ENCODE assay signal across 23 cellular contexts in the genomic region with DNA sequence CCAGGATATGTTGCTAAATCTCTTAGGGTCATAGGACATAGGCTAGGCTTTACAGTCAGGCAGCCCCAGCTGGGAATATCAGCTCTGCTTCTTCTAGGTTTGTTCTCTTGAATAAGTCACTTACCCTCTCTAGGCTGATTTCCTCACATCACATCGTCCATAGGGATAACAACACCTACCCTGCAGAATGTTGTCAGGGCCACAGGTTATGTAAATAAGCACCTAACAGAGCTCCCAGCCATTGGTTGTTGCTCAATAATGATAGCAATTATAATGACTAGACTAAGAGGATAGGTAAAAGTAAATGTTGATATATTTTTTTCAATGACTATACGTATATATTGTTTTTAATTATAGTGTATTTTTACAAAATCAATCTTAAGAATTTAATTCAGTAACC.
A peak's percentile ranks its signal among the peaks of the same experiment; 100 is the strongest.
DNase-seq lines count a peak whose midpoint lies in the region; ATAC-seq, FAIRE-seq and TF ChIP-seq lines count a peak whose summit lies in the region.
"Had no signal": no experiment of that assay in that cellular context is flagged by ENCODE, and none has a peak within 500 bp of the region (broad histone marks: within the 10 kb centered on the region; RNA-seq: fewer than 3 reads in every experiment).

No MANE protein-coding gene starts in this region.

- 0 out of 5 replicates have a peak, but pooled peaks cover 0 to 4% of the 10 kb centered on the region in 2 experiments for H3K36me3 ChIP-seq in HepG2 (replicated peaks in 1 of 2; ENCODE audit: control insufficient read depth in 1 of 2, insufficient read depth in 2 of 2, low read length in 2 of 2)

- no peaks in the 10 kb centered on the region for H3K27me3 ChIP-seq in CD4-positive, alpha-beta T cell (ENCODE audit: control insufficient read depth, insufficient read depth, low read length)
- no peaks in the 10 kb centered on the region for H3K27me3 ChIP-seq in HepG2 (ENCODE audit: control insufficient read depth in 1 of 2, insufficient read depth in 2 of 2, low read length in 2 of 2)
- H3K27me3 ChIP-seq: BLaER1 had no signal

- H2AFZ ChIP-seq in HepG2 (ENCODE audit: low read length): no peak overlapping the region
- H2AFZ ChIP-seq: GM23338 had no signal

- no peak for TF ChIP-seq CTCF in CD4-positive, alpha-beta T cell (IDR thresholded peaks at IDR 0.05)
- no peak for TF ChIP-seq CTCF in HepG2 (CRISPR knock-in tag; IDR thresholded peaks at IDR 0.05)

- peaks cover 76% of the 10 kb centered on the region for H3K36me3 Mint-ChIP-seq in activated T-cell treated with anti-CD3 and anti-CD28 coated beads, Interleukin-2, amount 50 U/mL, for 24 hours (ENCODE audit: low read depth)
- H3K36me3 Mint-ChIP-seq in CD4-positive, alpha-beta T cell (ENCODE audit: low read depth): peaks cover 81% of the 10 kb centered on the region
- peaks cover 59% of the 10 kb centered on the region for H3K36me3 Mint-ChIP-seq in T-cell

- TF ChIP-seq EP300 in HepG2 (IDR thresholded peaks at IDR 0.05; ENCODE audit: low read depth in 2 of 2, low read length in 2 of 2) (no peak), HepG2 (CRISPR knock-in tag; IDR thresholded peaks at IDR 0.05; ENCODE audit: borderline replicate concordance) (no peak)

- 0 out of 2 replicates have a peak, but pooled peaks cover 3% of the 10 kb centered on the region for H4K20me1 ChIP-seq in HepG2 (ENCODE audit: insufficient read depth, low read length)

- no peak overlapping the region for H3K27ac ChIP-seq in CD4-positive, alpha-beta T cell (ENCODE audit: low read depth, low read length)
- H3K27ac ChIP-seq in HepG2 (ENCODE audit: extremely low read length, insufficient read depth, low read length): no peak overlapping the region
- H3K27ac ChIP-seq: BLaER1, C4-2B had no signal

- CTCF ChIA-PET in CD4-positive, alpha-beta T cell (lab: Charles Lee): interaction anchor here (0.7 kb wide), 1 partner anchor 59 kb away, joined by 3 read pairs; no protein-coding TSS in a partner anchor
- CTCF ChIA-PET in HepG2 (lab: Yijun Ruan, JAX; ENCODE audit: low intra/inter-chr PET ratio, low total read pairs): no interaction called here
- CTCF ChIA-PET in T-cell (lab: Charles Lee): interaction anchor here (0.6 to 1.0 kb wide), 5 partner anchors 18 to 210 kb away, joined by 3 to 6 read pairs (median 3); no protein-coding TSS in a partner anchor

- no peaks in the 10 kb centered on the region for H3K9me3 ChIP-seq in CD4-positive, alpha-beta T cell (ENCODE audit: control insufficient read depth, low read length)
- no peaks in the 10 kb centered on the region for H3K9me3 ChIP-seq in HepG2 (ENCODE audit: low read length)
- H3K9me3 ChIP-seq: BLaER1 had no signal

- no peak for TF ChIP-seq POLR2A in HepG2 (IDR thresholded peaks at IDR 0.05; ENCODE audit: insufficient read depth in 1 of 2, low read depth in 2 of 2, low read length in 2 of 2)

- no peak overlapping the region for H3K4me3 Mint-ChIP-seq in activated T-cell treated with anti-CD3 and anti-CD28 coated beads, Interleukin-2, amount 50 U/mL, for 24 hours
- no peak overlapping the region for H3K4me3 Mint-ChIP-seq in CD4-positive, alpha-beta T cell
- no peak overlapping the region for H3K4me3 Mint-ChIP-seq in T-cell
- H3K4me3 Mint-ChIP-seq: B cell, GM23338, H9 had no signal

- BruUV-seq in HepG2 (replicated peaks; lab: Mats Ljungman, UMichigan): no TSS peak

- no peak overlapping the region for H3K4me2 ChIP-seq in HepG2 (ENCODE audit: low read depth, low read length)
- H3K4me2 ChIP-seq: BLaER1, GM23338 had no signal

- H3K4me3 ChIP-seq in HepG2 (replicated peaks in 1 of 3; ENCODE audit: insufficient read depth in 1 of 3, low read depth in 2 of 3, low read length in 3 of 3): no peak overlapping the region
- H3K4me3 ChIP-seq: BLaER1, GM12878, GM23338 had no signal

- no peak for ATAC-seq in CD4-positive, alpha-beta T cell (ENCODE audit: poor library complexity)
- no peak; the same call in 2 of the 3 replicates for ATAC-seq in HepG2
- ATAC-seq in sciatic nerve: no peak
- ATAC-seq in T-cell (replicated peaks in 1 of 4): no peak
- ATAC-seq: GM12878, GM23338, HCT116 had no signal

- intact Hi-C loops in CD4-positive, alpha-beta T cell (cut with DNase I, micrococcal nuclease): loop anchor here in 1 of 2 experiments (2.0 kb wide), 1 partner anchor 13 kb away; no protein-coding TSS in a partner anchor
- intact Hi-C loops in HepG2 (cut with micrococcal nuclease; ENCODE audit: unreplicated experiment) (no loop called here), sciatic nerve (cut with DNase I) (no loop called here)

- peak overlapping the region; percentile 37 for H3K27ac Mint-ChIP-seq in activated T-cell treated with anti-CD3 and anti-CD28 coated beads, Interleukin-2, amount 50 U/mL, for 24 hours
- H3K27ac Mint-ChIP-seq in CD4-positive, alpha-beta T cell: peak overlapping the region; percentile 39
- H3K27ac Mint-ChIP-seq in T-cell: peak overlapping the region in 1 of 2 donors; percentile 80
- H3K27ac Mint-ChIP-seq: B cell, GM23338 had no signal

- in situ Hi-C loops in HepG2 (cut with HindIII; ENCODE audit: extremely low pct_ligation_motif_present, low pct_unique_long_range_greater_than_20kb): no loop called here

- no peaks in the 10 kb centered on the region for H3K4me1 ChIP-seq in HepG2 (ENCODE audit: insufficient read depth, low read length)
- H3K4me1 ChIP-seq: BLaER1 had no signal

- no peak for DNase-seq in activated T-cell treated with anti-CD3 and anti-CD28 coated beads, Interleukin-2, amount 50 U/mL, for 24 hours
- DNase-seq in activated T-cell treated with anti-CD3 and anti-CD28 coated beads for 4 hours (no peak), HuH-7 (ENCODE audit: low spot score) (peak; percentile 54), HepG2 (ENCODE audit: low spot score) (peak; percentile 20), sciatic nerve (ENCODE audit: low spot score) (no peak), NCI-H187 (lab: John Stamatoyannopoulos, UW) (no peak), T-cell (no peak)
- no peak for DNase-seq in CD4-positive, alpha-beta T cell
- DNase-seq: CD4-positive, CD25-positive, alpha-beta regulatory T cell; CD8-positive, alpha-beta memory T cell; DMS 273 treated with DMSO at 0.1 percent for 48 hours; DMS79; EL; GDM1; H9 had no signal

- POLR2A ChIA-PET in CD4-positive, alpha-beta T cell (lab: Charles Lee): interaction anchor here (0.6 to 1.0 kb wide), 2 partner anchors 11 to 31 kb away, joined by 3 to 4 read pairs; no protein-coding TSS in a partner anchor
- POLR2A ChIA-PET in HepG2 (lab: Yijun Ruan, JAX): no interaction called here
- POLR2A ChIA-PET in T-cell (lab: Charles Lee): no interaction called here

- WGBS in HepG2 (ENCODE audit: low lambda C conversion rate): 70% methylated on average over 2 of the region's 2 CpGs

- peaks cover 9% of the 10 kb centered on the region for H3K9me3 Mint-ChIP-seq in activated T-cell treated with anti-CD3 and anti-CD28 coated beads, Interleukin-2, amount 50 U/mL, for 24 hours
- H3K9me3 Mint-ChIP-seq in CD4-positive, alpha-beta T cell: no peaks in the 10 kb centered on the region
- H3K9me3 Mint-ChIP-seq in T-cell: no peaks in the 10 kb centered on the region
- H3K9me3 Mint-ChIP-seq: CD8-positive, alpha-beta memory T cell; GM23338; H9 had no signal

- H3K4me1 Mint-ChIP-seq in activated T-cell treated with anti-CD3 and anti-CD28 coated beads, Interleukin-2, amount 50 U/mL, for 24 hours (ENCODE audit: low read depth): peaks cover 90% of the 10 kb centered on the region
- H3K4me1 Mint-ChIP-seq in CD4-positive, alpha-beta T cell (ENCODE audit: low read depth): peaks cover 92% of the 10 kb centered on the region
- H3K4me1 Mint-ChIP-seq in T-cell: peaks cover 87 to 92% (median 92%) of the 10 kb centered on the region in 3 donors

- H3K9ac ChIP-seq in HepG2 (ENCODE audit: insufficient read depth, low read depth, low read length): no peak overlapping the region
- H3K9ac ChIP-seq: BLaER1 had no signal

- no peak for FAIRE-seq in HepG2 (lab: Jason Lieb, UNC)
- FAIRE-seq: D721Med, GM12878, GM19239 had no signal

- H3K79me2 ChIP-seq in HepG2 (ENCODE audit: insufficient read depth, low read length): no peaks in the 10 kb centered on the region

- no peaks in the 10 kb centered on the region for H3K27me3 Mint-ChIP-seq in activated T-cell treated with anti-CD3 and anti-CD28 coated beads, Interleukin-2, amount 50 U/mL, for 24 hours
- H3K27me3 Mint-ChIP-seq in CD4-positive, alpha-beta T cell: no peaks in the 10 kb centered on the region
- no peaks in the 10 kb centered on the region for H3K27me3 Mint-ChIP-seq in T-cell
- H3K27me3 Mint-ChIP-seq: B cell; CD4-positive, CD25-positive, alpha-beta regulatory T cell; CD8-positive, alpha-beta memory T cell had no signal

- no peak for TF ChIP-seq RAD21 in HepG2 (CRISPR knock-in tag; IDR thresholded peaks at IDR 0.05)

TF ChIP-seq in HepG2, 621 proteins besides CTCF, POLR2A, EP300 and RAD21 (continues in another document):
- TF ChIP-seq ZNF274 (CRISPR knock-in tag; IDR thresholded peaks at IDR 0.05) (no peak), FOXA3 (CRISPR knock-in tag; IDR thresholded peaks at IDR 0.05) (0 out of 2 replicates have a peak, but pooled peaks have one; percentile 25), CEBPB (IDR thresholded peaks at IDR 0.05; ENCODE audit: borderline replicate concordance, low read depth, low read length) (peak; percentile 56; the same call in 1 of the 2 replicates), FOXA1 (IDR thresholded peaks at IDR 0.05) (no peak), FOXA1 (CRISPR knock-in tag; IDR thresholded peaks at IDR 0.05) (peak; percentile 9; the same call in 1 of the 2 replicates), ZNF512 (CRISPR knock-in tag; IDR thresholded peaks at IDR 0.05) (no peak)

Comparison
In these comparisons a context has a peak if more than half of its experiments do, and no peak if none do; other contexts are left out.
1. DNase-seq: peak in HuH-7 (single experiment) and HepG2 (single experiment); none in activated T-cell treated with anti-CD3 and anti-CD28 coated beads, Interleukin-2, amount 50 U/mL, for 24 hours (single experiment), activated T-cell treated with anti-CD3 and anti-CD28 coated beads for 4 hours (single experiment), CD4-positive, alpha-beta T cell (0 of 10), sciatic nerve (single experiment), NCI-H187 (0 of 2) and T-cell (0 of 34).